In genomic region chr19:41882568-41883462, GRCh38 we compare ENCODE assay signal across 1 cellular context.
TF ChIP-seq lines count a peak whose summit lies in the region.

A gene with protein sequence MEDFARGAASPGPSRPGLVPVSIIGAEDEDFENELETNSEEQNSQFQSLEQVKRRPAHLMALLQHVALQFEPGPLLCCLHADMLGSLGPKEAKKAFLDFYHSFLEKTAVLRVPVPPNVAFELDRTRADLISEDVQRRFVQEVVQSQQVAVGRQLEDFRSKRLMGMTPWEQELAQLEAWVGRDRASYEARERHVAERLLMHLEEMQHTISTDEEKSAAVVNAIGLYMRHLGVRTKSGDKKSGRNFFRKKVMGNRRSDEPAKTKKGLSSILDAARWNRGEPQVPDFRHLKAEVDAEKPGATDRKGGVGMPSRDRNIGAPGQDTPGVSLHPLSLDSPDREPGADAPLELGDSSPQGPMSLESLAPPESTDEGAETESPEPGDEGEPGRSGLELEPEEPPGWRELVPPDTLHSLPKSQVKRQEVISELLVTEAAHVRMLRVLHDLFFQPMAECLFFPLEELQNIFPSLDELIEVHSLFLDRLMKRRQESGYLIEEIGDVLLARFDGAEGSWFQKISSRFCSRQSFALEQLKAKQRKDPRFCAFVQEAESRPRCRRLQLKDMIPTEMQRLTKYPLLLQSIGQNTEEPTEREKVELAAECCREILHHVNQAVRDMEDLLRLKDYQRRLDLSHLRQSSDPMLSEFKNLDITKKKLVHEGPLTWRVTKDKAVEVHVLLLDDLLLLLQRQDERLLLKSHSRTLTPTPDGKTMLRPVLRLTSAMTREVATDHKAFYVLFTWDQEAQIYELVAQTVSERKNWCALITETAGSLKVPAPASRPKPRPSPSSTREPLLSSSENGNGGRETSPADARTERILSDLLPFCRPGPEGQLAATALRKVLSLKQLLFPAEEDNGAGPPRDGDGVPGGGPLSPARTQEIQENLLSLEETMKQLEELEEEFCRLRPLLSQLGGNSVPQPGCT (plus strand): TSS chr19:41883184. CDS start chr19:41888083, 4,899 bp downstream.

TF ChIP-seq in K562, 482 proteins besides CTCF, POLR2A, EP300 and RAD21 (continued from another document and continues in another):
- no peak for TF ChIP-seq REST (CRISPR knock-in tag; IDR thresholded peaks at IDR 0.05; ENCODE audit: low read depth)
- no peak for TF ChIP-seq PPARD (CRISPR knock-in tag; IDR thresholded peaks at IDR 0.05)
- TF ChIP-seq TSC22D4 (tag; IDR thresholded peaks at IDR 0.05), result no peak
- no peak for TF ChIP-seq NFE2L1 (tag; IDR thresholded peaks at IDR 0.05; ENCODE audit: borderline replicate concordance, low read depth)
- no peak for TF ChIP-seq ZNF589 (CRISPR knock-in tag; IDR thresholded peaks at IDR 0.05; ENCODE audit: low read depth)
- no peak for TF ChIP-seq ATF1 (CRISPR knock-in tag; IDR thresholded peaks at IDR 0.05)
- no peak for TF ChIP-seq ATF1 (tag; IDR thresholded peaks at IDR 0.05)
- TF ChIP-seq ZNF174 (CRISPR knock-in tag; IDR thresholded peaks at IDR 0.05), result no peak
- TF ChIP-seq ZFP1 (CRISPR knock-in tag; IDR thresholded peaks at IDR 0.05), result no peak
- no peak for TF ChIP-seq CSDE1 (IDR thresholded peaks at IDR 0.05)
- TF ChIP-seq, protein P1, sequence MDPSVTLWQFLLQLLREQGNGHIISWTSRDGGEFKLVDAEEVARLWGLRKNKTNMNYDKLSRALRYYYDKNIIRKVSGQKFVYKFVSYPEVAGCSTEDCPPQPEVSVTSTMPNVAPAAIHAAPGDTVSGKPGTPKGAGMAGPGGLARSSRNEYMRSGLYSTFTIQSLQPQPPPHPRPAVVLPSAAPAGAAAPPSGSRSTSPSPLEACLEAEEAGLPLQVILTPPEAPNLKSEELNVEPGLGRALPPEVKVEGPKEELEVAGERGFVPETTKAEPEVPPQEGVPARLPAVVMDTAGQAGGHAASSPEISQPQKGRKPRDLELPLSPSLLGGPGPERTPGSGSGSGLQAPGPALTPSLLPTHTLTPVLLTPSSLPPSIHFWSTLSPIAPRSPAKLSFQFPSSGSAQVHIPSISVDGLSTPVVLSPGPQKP (CRISPR knock-in tag; IDR thresholded peaks at IDR 0.05), result no peak
- no peak for TF ChIP-seq HNRNPH1 (optimal IDR thresholded peaks at IDR 0.05; ENCODE audit: low read depth, low read length)
- TF ChIP-seq SPI1 (IDR thresholded peaks at IDR 0.05; ENCODE audit: borderline replicate concordance, low read depth, low read length), result no peak
- TF ChIP-seq MIER1 (IDR thresholded peaks at IDR 0.05; ENCODE audit: low read depth), result 0 out of 2 replicates have a peak, but pooled peaks have one; percentile 36
- TF ChIP-seq, protein P2, sequence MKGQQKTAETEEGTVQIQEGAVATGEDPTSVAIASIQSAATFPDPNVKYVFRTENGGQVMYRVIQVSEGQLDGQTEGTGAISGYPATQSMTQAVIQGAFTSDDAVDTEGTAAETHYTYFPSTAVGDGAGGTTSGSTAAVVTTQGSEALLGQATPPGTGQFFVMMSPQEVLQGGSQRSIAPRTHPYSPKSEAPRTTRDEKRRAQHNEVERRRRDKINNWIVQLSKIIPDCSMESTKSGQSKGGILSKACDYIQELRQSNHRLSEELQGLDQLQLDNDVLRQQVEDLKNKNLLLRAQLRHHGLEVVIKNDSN (CRISPR knock-in tag; IDR thresholded peaks at IDR 0.05), result no peak
- TF ChIP-seq, protein P3, sequence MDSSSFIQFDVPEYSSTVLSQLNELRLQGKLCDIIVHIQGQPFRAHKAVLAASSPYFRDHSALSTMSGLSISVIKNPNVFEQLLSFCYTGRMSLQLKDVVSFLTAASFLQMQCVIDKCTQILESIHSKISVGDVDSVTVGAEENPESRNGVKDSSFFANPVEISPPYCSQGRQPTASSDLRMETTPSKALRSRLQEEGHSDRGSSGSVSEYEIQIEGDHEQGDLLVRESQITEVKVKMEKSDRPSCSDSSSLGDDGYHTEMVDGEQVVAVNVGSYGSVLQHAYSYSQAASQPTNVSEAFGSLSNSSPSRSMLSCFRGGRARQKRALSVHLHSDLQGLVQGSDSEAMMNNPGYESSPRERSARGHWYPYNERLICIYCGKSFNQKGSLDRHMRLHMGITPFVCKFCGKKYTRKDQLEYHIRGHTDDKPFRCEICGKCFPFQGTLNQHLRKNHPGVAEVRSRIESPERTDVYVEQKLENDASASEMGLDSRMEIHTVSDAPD (CRISPR knock-in tag; IDR thresholded peaks at IDR 0.05), result no peak
- TF ChIP-seq RBM22 (IDR thresholded peaks at IDR 0.05; ENCODE audit: low read depth, low read length, poor library complexity, severe bottlenecking), result no peak
- TF ChIP-seq SAFB (IDR thresholded peaks at IDR 0.05; ENCODE audit: borderline replicate concordance, low read depth, low read length), result no peak
- no peak for TF ChIP-seq TGIF2 (CRISPR knock-in tag; IDR thresholded peaks at IDR 0.05)
- no peak for TF ChIP-seq ZBTB8A (IDR thresholded peaks at IDR 0.05; ENCODE audit: partially characterized antibody)
- TF ChIP-seq ZNF778 (CRISPR knock-in tag; IDR thresholded peaks at IDR 0.05), result no peak
- no peak for TF ChIP-seq POLR2AphosphoS2 (IDR thresholded peaks at IDR 0.05; ENCODE audit: low read length)
- TF ChIP-seq PML (IDR thresholded peaks at IDR 0.05; ENCODE audit: low read length), result peak; percentile 3; the same call in 1 of the 2 replicates
- no peak for TF ChIP-seq PURB (CRISPR knock-in tag; IDR thresholded peaks at IDR 0.05; ENCODE audit: low read depth)
- peak; percentile 35 to 75; a peak in 1 of 4 replicates for TF ChIP-seq UBTF (IDR thresholded peaks at IDR 0.05; ENCODE audit: borderline replicate concordance in 1 of 2, low read depth in 2 of 2, low read length in 2 of 2)
- TF ChIP-seq, protein P4, sequence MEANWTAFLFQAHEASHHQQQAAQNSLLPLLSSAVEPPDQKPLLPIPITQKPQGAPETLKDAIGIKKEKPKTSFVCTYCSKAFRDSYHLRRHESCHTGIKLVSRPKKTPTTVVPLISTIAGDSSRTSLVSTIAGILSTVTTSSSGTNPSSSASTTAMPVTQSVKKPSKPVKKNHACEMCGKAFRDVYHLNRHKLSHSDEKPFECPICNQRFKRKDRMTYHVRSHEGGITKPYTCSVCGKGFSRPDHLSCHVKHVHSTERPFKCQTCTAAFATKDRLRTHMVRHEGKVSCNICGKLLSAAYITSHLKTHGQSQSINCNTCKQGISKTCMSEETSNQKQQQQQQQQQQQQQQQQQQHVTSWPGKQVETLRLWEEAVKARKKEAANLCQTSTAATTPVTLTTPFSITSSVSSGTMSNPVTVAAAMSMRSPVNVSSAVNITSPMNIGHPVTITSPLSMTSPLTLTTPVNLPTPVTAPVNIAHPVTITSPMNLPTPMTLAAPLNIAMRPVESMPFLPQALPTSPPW (CRISPR knock-in tag; IDR thresholded peaks at IDR 0.05), result peak; percentile 91
- TF ChIP-seq ERF (CRISPR knock-in tag; IDR thresholded peaks at IDR 0.05), result no peak
- no peak for TF ChIP-seq ZNF324 (CRISPR knock-in tag; IDR thresholded peaks at IDR 0.05)
- TF ChIP-seq TAF1 (IDR thresholded peaks at IDR 0.05; ENCODE audit: control insufficient read depth, extremely low read depth, insufficient read depth, low read length, severe bottlenecking), result peak; percentile 47
- TF ChIP-seq SMAD2 (IDR thresholded peaks at IDR 0.05; ENCODE audit: low read depth, low read length), result no peak
- TF ChIP-seq, protein P5, sequence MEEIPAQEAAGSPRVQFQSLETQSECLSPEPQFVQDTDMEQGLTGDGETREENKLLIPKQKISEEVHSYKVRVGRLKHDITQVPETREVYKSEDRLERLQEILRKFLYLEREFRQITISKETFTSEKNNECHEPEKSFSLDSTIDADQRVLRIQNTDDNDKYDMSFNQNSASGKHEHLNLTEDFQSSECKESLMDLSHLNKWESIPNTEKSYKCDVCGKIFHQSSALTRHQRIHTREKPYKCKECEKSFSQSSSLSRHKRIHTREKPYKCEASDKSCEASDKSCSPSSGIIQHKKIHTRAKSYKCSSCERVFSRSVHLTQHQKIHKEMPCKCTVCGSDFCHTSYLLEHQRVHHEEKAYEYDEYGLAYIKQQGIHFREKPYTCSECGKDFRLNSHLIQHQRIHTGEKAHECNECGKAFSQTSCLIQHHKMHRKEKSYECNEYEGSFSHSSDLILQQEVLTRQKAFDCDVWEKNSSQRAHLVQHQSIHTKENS (CRISPR knock-in tag; IDR thresholded peaks at IDR 0.05), result no peak
- no peak for TF ChIP-seq ZNF318 (IDR thresholded peaks at IDR 0.05; ENCODE audit: borderline replicate concordance in 1 of 2, low read depth in 1 of 2)
- no peak for TF ChIP-seq ZC3H8 (IDR thresholded peaks at IDR 0.05)
- no peak for TF ChIP-seq CBX2 (IDR thresholded peaks at IDR 0.05; ENCODE audit: insufficient read depth, low read length, poor library complexity, severe bottlenecking)
- no peak for TF ChIP-seq MAFF (IDR thresholded peaks at IDR 0.05; ENCODE audit: low read length)
- no peak for TF ChIP-seq ZNF445 (CRISPR knock-in tag; IDR thresholded peaks at IDR 0.05; ENCODE audit: low read depth)
